10 cellular contexts compared by ENCODE assay signal in genomic region chr5:114928644-114929462, GRCh38.
"Had no signal": no experiment of that assay in that cellular context is flagged by ENCODE, and none has a peak within 500 bp of the region (broad histone marks: within the 10 kb centered on the region; RNA-seq: fewer than 3 reads in every experiment).

No MANE protein-coding gene starts in this region.

- FAIRE-seq: HTR-8/SVneo, K562 had no signal

- H3K27ac ChIP-seq: GM23248 had no signal

- H3K9me3 ChIP-seq: HAP-1 had no signal

- H3K9ac ChIP-seq: GM23248 had no signal

- H3K4me3 Mint-ChIP-seq: HFFc6 had no signal

- H3K4me3 ChIP-seq: GM23248, HAP-1, K562 had no signal

- ATAC-seq: HCT116, K562 had no signal

- DNase-seq: GM23248, GOT3, H7, HFFc6, IMR-90, KG1 had no signal

- H3K4me1 ChIP-seq: HAP-1 had no signal

- H3K27ac Mint-ChIP-seq: HFFc6 had no signal

- H3K36me3 ChIP-seq: HAP-1 had no signal

- H2AFZ ChIP-seq: GM23248 had no signal
